Comparison of ENCODE assay signal across 1 cellular context in genomic region chr4:20700007-20700761, GRCh38.
A peak's percentile ranks its signal among the peaks of the same experiment; 100 is the strongest.
TF ChIP-seq lines count a peak whose summit lies in the region.

PACRGL (plus strand) TSS chr4:20700458; CDS start chr4:20704482, 4,024 bp downstream.

TF ChIP-seq in GM12878, 131 proteins besides CTCF, POLR2A, EP300 and RAD21 (continued from another document and continues in another):
- TF ChIP-seq, protein P1, sequence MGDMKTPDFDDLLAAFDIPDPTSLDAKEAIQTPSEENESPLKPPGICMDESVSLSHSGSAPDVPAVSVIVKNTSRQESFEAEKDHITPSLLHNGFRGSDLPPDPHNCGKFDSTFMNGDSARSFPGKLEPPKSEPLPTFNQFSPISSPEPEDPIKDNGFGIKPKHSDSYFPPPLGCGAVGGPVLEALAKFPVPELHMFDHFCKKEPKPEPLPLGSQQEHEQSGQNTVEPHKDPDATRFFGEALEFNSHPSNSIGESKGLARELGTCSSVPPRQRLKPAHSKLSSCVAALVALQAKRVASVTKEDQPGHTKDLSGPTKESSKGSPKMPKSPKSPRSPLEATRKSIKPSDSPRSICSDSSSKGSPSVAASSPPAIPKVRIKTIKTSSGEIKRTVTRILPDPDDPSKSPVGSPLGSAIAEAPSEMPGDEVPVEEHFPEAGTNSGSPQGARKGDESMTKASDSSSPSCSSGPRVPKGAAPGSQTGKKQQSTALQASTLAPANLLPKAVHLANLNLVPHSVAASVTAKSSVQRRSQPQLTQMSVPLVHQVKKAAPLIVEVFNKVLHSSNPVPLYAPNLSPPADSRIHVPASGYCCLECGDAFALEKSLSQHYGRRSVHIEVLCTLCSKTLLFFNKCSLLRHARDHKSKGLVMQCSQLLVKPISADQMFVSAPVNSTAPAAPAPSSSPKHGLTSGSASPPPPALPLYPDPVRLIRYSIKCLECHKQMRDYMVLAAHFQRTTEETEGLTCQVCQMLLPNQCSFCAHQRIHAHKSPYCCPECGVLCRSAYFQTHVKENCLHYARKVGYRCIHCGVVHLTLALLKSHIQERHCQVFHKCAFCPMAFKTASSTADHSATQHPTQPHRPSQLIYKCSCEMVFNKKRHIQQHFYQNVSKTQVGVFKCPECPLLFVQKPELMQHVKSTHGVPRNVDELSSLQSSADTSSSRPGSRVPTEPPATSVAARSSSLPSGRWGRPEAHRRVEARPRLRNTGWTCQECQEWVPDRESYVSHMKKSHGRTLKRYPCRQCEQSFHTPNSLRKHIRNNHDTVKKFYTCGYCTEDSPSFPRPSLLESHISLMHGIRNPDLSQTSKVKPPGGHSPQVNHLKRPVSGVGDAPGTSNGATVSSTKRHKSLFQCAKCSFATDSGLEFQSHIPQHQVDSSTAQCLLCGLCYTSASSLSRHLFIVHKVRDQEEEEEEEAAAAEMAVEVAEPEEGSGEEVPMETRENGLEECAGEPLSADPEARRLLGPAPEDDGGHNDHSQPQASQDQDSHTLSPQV (IDR thresholded peaks at IDR 0.05): no peak
- TF ChIP-seq JUNB (IDR thresholded peaks at IDR 0.05) (no peak), BRCA1 (IDR thresholded peaks at IDR 0.05; ENCODE audit: low read depth, low read length) (no peak), CHD4 (IDR thresholded peaks at IDR 0.05) (no peak), BHLHE40 (IDR thresholded peaks at IDR 0.05; ENCODE audit: borderline replicate concordance in 1 of 2, low read depth in 2 of 2, low read length in 1 of 2) (peak; percentile 56 to 84; a peak in 3 of 4 replicates), BCL11A (IDR thresholded peaks at IDR 0.05; ENCODE audit: low read depth, low read length) (no peak), CHD2 (IDR thresholded peaks at IDR 0.05; ENCODE audit: borderline replicate concordance, low read depth, low read length) (peak; percentile 40; the same call in 1 of the 2 replicates), ZSCAN29 (IDR thresholded peaks at IDR 0.05) (no peak), ATF7 (IDR thresholded peaks at IDR 0.05; ENCODE audit: low read depth) (peak; percentile 97), E4F1 (IDR thresholded peaks at IDR 0.05; ENCODE audit: borderline replicate concordance, partially characterized antibody) (no peak), PAX8 (IDR thresholded peaks at IDR 0.05) (no peak), RELB (IDR thresholded peaks at IDR 0.05; ENCODE audit: low read depth) (peak; percentile 66; the same call in 1 of the 2 replicates), NR2F1 (conservative IDR thresholded peaks at IDR 0.05) (peak; percentile 96), SREBF2 (IDR thresholded peaks at IDR 0.05; ENCODE audit: low read length) (no peak), HDAC2 (IDR thresholded peaks at IDR 0.05) (no peak), STAT3 (IDR thresholded peaks at IDR 0.05; ENCODE audit: low read depth, low read length) (no peak), POU2F2 (IDR thresholded peaks at IDR 0.05; ENCODE audit: borderline replicate concordance, low read depth, low read length) (no peak), CBFB (IDR thresholded peaks at IDR 0.05; ENCODE audit: low read depth) (0 out of 2 replicates have a peak, but pooled peaks have one; percentile 37), NFIC (IDR thresholded peaks at IDR 0.05; ENCODE audit: low read depth, low read length) (no peak), EED (IDR thresholded peaks at IDR 0.05; ENCODE audit: low read depth) (no peak), ZNF207 (IDR thresholded peaks at IDR 0.05; ENCODE audit: borderline replicate concordance) (peak; percentile 65; the same call in 1 of the 2 replicates), MYC (IDR thresholded peaks at IDR 0.05; ENCODE audit: insufficient read depth, insufficient read length, insufficient replicate concordance, low read length, severe bottlenecking) (no peak), NR2C1 (IDR thresholded peaks at IDR 0.05) (peak; percentile 93), DPF2 (IDR thresholded peaks at IDR 0.05) (no peak), CHD1 (IDR thresholded peaks at IDR 0.05; ENCODE audit: low read depth, low read length) (no peak), FOS (IDR thresholded peaks at IDR 0.05; ENCODE audit: borderline replicate concordance, extremely low read depth, insufficient read length) (no peak), SP1 (IDR thresholded peaks at IDR 0.05; ENCODE audit: low read depth, low read length) (no peak), NR2C2 (IDR thresholded peaks at IDR 0.05; ENCODE audit: borderline replicate concordance, control insufficient read depth, insufficient read length, low read depth) (no peak), SIX5 (IDR thresholded peaks at IDR 0.05; ENCODE audit: low read depth, low read length, severe bottlenecking) (no peak), MTA2 (IDR thresholded peaks at IDR 0.05; ENCODE audit: low read depth) (peak; percentile 20; the same call in 1 of the 2 replicates), SUZ12 (IDR thresholded peaks at IDR 0.05; ENCODE audit: unreplicated experiment) (no peak), POLR2AphosphoS5 (IDR thresholded peaks at IDR 0.05; ENCODE audit: low read length) (peak; percentile 83), RB1 (IDR thresholded peaks at IDR 0.05; ENCODE audit: borderline replicate concordance) (no peak), RCOR1 (conservative IDR thresholded peaks at IDR 0.05; ENCODE audit: low read depth, low read length) (no peak), TCF12 (IDR thresholded peaks at IDR 0.05; ENCODE audit: low read depth, low read length) (no peak), HCFC1 (IDR thresholded peaks at IDR 0.05; ENCODE audit: low read length) (peak; percentile 68), SMAD1 (IDR thresholded peaks at IDR 0.05; ENCODE audit: low read depth, partially characterized antibody) (no peak), CUX1 (IDR thresholded peaks at IDR 0.05; ENCODE audit: insufficient replicate concordance, low read depth, low read length) (no peak), GABPA (IDR thresholded peaks at IDR 0.05; ENCODE audit: low read depth) (no peak), BACH1 (IDR thresholded peaks at IDR 0.05; ENCODE audit: borderline replicate concordance) (no peak), TCF3 (IDR thresholded peaks at IDR 0.05; ENCODE audit: borderline replicate concordance, insufficient read depth, low read depth, low read length) (no peak)
- TF ChIP-seq, protein P2, sequence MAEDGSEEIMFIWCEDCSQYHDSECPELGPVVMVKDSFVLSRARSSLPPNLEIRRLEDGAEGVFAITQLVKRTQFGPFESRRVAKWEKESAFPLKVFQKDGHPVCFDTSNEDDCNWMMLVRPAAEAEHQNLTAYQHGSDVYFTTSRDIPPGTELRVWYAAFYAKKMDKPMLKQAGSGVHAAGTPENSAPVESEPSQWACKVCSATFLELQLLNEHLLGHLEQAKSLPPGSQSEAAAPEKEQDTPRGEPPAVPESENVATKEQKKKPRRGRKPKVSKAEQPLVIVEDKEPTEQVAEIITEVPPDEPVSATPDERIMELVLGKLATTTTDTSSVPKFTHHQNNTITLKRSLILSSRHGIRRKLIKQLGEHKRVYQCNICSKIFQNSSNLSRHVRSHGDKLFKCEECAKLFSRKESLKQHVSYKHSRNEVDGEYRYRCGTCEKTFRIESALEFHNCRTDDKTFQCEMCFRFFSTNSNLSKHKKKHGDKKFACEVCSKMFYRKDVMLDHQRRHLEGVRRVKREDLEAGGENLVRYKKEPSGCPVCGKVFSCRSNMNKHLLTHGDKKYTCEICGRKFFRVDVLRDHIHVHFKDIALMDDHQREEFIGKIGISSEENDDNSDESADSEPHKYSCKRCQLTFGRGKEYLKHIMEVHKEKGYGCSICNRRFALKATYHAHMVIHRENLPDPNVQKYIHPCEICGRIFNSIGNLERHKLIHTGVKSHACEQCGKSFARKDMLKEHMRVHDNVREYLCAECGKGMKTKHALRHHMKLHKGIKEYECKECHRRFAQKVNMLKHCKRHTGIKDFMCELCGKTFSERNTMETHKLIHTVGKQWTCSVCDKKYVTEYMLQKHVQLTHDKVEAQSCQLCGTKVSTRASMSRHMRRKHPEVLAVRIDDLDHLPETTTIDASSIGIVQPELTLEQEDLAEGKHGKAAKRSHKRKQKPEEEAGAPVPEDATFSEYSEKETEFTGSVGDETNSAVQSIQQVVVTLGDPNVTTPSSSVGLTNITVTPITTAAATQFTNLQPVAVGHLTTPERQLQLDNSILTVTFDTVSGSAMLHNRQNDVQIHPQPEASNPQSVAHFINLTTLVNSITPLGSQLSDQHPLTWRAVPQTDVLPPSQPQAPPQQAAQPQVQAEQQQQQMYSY (CRISPR knock-in tag; IDR thresholded peaks at IDR 0.05): no peak
- TF ChIP-seq, protein P3, sequence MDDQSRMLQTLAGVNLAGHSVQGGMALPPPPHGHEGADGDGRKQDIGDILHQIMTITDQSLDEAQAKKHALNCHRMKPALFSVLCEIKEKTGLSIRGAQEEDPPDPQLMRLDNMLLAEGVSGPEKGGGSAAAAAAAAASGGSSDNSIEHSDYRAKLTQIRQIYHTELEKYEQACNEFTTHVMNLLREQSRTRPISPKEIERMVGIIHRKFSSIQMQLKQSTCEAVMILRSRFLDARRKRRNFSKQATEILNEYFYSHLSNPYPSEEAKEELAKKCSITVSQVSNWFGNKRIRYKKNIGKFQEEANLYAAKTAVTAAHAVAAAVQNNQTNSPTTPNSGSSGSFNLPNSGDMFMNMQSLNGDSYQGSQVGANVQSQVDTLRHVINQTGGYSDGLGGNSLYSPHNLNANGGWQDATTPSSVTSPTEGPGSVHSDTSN (IDR thresholded peaks at IDR 0.05; ENCODE audit: insufficient replicate concordance, low read depth, low read length): no peak
- TF ChIP-seq, protein P4, sequence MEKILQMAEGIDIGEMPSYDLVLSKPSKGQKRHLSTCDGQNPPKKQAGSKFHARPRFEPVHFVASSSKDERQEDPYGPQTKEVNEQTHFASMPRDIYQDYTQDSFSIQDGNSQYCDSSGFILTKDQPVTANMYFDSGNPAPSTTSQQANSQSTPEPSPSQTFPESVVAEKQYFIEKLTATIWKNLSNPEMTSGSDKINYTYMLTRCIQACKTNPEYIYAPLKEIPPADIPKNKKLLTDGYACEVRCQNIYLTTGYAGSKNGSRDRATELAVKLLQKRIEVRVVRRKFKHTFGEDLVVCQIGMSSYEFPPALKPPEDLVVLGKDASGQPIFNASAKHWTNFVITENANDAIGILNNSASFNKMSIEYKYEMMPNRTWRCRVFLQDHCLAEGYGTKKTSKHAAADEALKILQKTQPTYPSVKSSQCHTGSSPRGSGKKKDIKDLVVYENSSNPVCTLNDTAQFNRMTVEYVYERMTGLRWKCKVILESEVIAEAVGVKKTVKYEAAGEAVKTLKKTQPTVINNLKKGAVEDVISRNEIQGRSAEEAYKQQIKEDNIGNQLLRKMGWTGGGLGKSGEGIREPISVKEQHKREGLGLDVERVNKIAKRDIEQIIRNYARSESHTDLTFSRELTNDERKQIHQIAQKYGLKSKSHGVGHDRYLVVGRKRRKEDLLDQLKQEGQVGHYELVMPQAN (conservative IDR thresholded peaks at IDR 0.05): peak; percentile 98
